Comparison of ENCODE assay signal across 15 cellular contexts in genomic region chr16:29905668-29906067, GRCh38. TPM values are rescaled to one million over a fixed set of nuclear protein-coding genes. Genes with fewer than 3 reads are reported as not detected.
DNase-seq lines count a peak whose midpoint lies in the region; ATAC-seq, FAIRE-seq and TF ChIP-seq lines count a peak whose summit lies in the region.
"Had no signal": no experiment of that assay in that cellular context is flagged by ENCODE, and none has a peak within 500 bp of the region (broad histone marks: within the 10 kb centered on the region; RNA-seq: fewer than 3 reads in every experiment).

No MANE protein-coding gene starts in this region.

- TF ChIP-seq RAD21 in GM12878 (IDR thresholded peaks at IDR 0.05; ENCODE audit: insufficient read depth, low read depth, low read length): no peak

- H3K4me3 ChIP-seq in GM12878 (no peak overlapping the region), PC-9 (no peak overlapping the region)
- H3K4me3 ChIP-seq: GM23248 had no signal

- no peak for DNase-seq in GM12878 (ENCODE audit: low read depth, low spot score)
- DNase-seq in chondrocyte (ENCODE audit: low spot score): peak; percentile 46
- DNase-seq in cardiac septum (ENCODE audit: low spot score): no peak
- no peak for DNase-seq in PC-9
- DNase-seq: C1 segment of cervical spinal cord; Caco-2; CD4-positive, alpha-beta memory T cell; DMS153; DND-41; GM23248; H7; HCEC 1CT had no signal

- H3K79me2 ChIP-seq in GM12878 (ENCODE audit: control insufficient read depth, insufficient read depth, low read length) (no peaks in the 10 kb centered on the region), PC-9 (ENCODE audit: low read depth) (0 out of 2 replicates have a peak, but pooled peaks cover 5% of the 10 kb centered on the region)

- SMC1A ChIA-PET in GM12878 (lab: Charles Lee; ENCODE audit: uncharacterized antibody, unreplicated experiment): no interaction called here

- POLR2A ChIA-PET in GM12878 (lab: Charles Lee) (interaction anchor here (0.6 kb wide), 1 partner anchor 269 kb away, joined by 3 read pairs; no protein-coding TSS in a partner anchor), PC-9 (lab: Charles Lee; ENCODE audit: unreplicated experiment) (no interaction called here)

- in situ Hi-C loops in GM12878 (cut with MboI): no loop called here

- no peak overlapping the region for H3K4me3 Mint-ChIP-seq in chondrocyte (ENCODE audit: unreplicated experiment)
- H3K4me3 Mint-ChIP-seq: CD4-positive, alpha-beta memory T cell had no signal

- H3K36me3 Mint-ChIP-seq in chondrocyte (ENCODE audit: low read depth): no peaks in the 10 kb centered on the region

- no peaks in the 10 kb centered on the region for H3K9me3 Mint-ChIP-seq in chondrocyte (ENCODE audit: low read depth)
- H3K9me3 Mint-ChIP-seq: CD4-positive, alpha-beta memory T cell had no signal

- no peak for TF ChIP-seq EP300 in GM12878 (IDR thresholded peaks at IDR 0.05; ENCODE audit: borderline replicate concordance in 1 of 2, control insufficient read depth in 1 of 2, low read depth in 2 of 2, low read length in 2 of 2)

- H3K27me3 ChIP-seq in GM12878 (replicated peaks in 1 of 2; ENCODE audit: control insufficient read depth in 2 of 2, insufficient read depth in 2 of 2, low read length in 1 of 2) (no peaks in the 10 kb centered on the region), PC-9 (ENCODE audit: insufficient read depth, low read depth) (no peaks in the 10 kb centered on the region)

- peaks cover 4% of the 10 kb centered on the region; the same call in 1 of the 2 replicates for H3F3A ChIP-seq in PC-9 (ENCODE audit: insufficient read depth, low read depth)

- no peak for FAIRE-seq in GM12878 (lab: Jason Lieb, UNC)
- FAIRE-seq: G401.6, GM19239, H1 had no signal

- CTCF ChIA-PET in GM12878 (lab: Yijun Ruan, JAX) (no interaction called here), PC-9 (lab: Charles Lee) (no interaction called here)

- H3K4me2 ChIP-seq in GM12878 (ENCODE audit: control insufficient read depth, insufficient read depth) (no peak overlapping the region), PC-9 (no peak overlapping the region)

- H3K9me2 ChIP-seq in PC-9 (ENCODE audit: insufficient read depth): no peaks in the 10 kb centered on the region

- peaks cover 6% of the 10 kb centered on the region for H3K4me1 Mint-ChIP-seq in chondrocyte (ENCODE audit: low read depth)

- no peak for TF ChIP-seq CTCF in GM12878 (IDR thresholded peaks at IDR 0.05 in 2 of 3, conservative IDR thresholded peaks at IDR 0.05 in 1 of 3; ENCODE audit: control insufficient read depth in 2 of 3, extremely low read depth in 1 of 3, insufficient read depth in 1 of 3, low read depth in 3 of 3, low read length in 3 of 3)
- TF ChIP-seq CTCF in chondrocyte (IDR thresholded peaks at IDR 0.05): no peak
- TF ChIP-seq CTCF in PC-9 (conservative IDR thresholded peaks at IDR 0.05): no peak

- no peaks in the 10 kb centered on the region for H3K27me3 Mint-ChIP-seq in chondrocyte (ENCODE audit: low read depth)

- H3K9ac ChIP-seq in GM12878 (ENCODE audit: control insufficient read depth, insufficient read depth, low read length): no peak overlapping the region
- H3K9ac ChIP-seq: GM23248 had no signal

- peak; percentile 57 for TF ChIP-seq POLR2A in GM12878 (IDR thresholded peaks at IDR 0.05; ENCODE audit: low read depth, low read length)

- H3K9me3 ChIP-seq in GM12878 (replicated peaks; ENCODE audit: control insufficient read depth, insufficient read depth, low read length) (no peaks in the 10 kb centered on the region), PC-9 (ENCODE audit: insufficient read depth, low read depth) (no peaks in the 10 kb centered on the region)
- H3K9me3 ChIP-seq: Caco-2 had no signal

- H4K20me1 ChIP-seq in GM12878 (ENCODE audit: control insufficient read depth, insufficient read depth): no peaks in the 10 kb centered on the region
- H4K20me1 ChIP-seq in PC-9 (ENCODE audit: insufficient read depth): no peaks in the 10 kb centered on the region

- no peaks in the 10 kb centered on the region for H3K36me3 ChIP-seq in GM12878 (ENCODE audit: control insufficient read depth in 2 of 2, insufficient read depth in 2 of 2, low read length in 1 of 2)
- no peaks in the 10 kb centered on the region for H3K36me3 ChIP-seq in PC-9 (ENCODE audit: low read depth)

- RAD21 ChIA-PET in GM12878 (lab: Charles Lee; ENCODE audit: unreplicated experiment): no interaction called here

- WGBS in GM12878 (ENCODE audit: insufficient coverage, insufficient replicate concordance, low lambda C conversion rate, missing lambda C conversion rate): 89% methylated on average over 13 of the region's 13 CpGs

- BruUV-seq in GM12878 (replicated peaks; lab: Mats Ljungman, UMichigan) (no TSS peak), PC-9 (replicated peaks; lab: Mats Ljungman, UMichigan) (no TSS peak)

- no peaks in the 10 kb centered on the region for H3K4me1 ChIP-seq in GM12878 (ENCODE audit: control insufficient read depth, insufficient read depth, low read length)
- peaks cover 6% of the 10 kb centered on the region; the same call in 1 of the 2 replicates for H3K4me1 ChIP-seq in PC-9 (replicated peaks; ENCODE audit: insufficient read depth)

- no peak overlapping the region for H3K27ac Mint-ChIP-seq in chondrocyte (ENCODE audit: unreplicated experiment)

- intact Hi-C loops in GM12878 (cut with micrococcal nuclease; ENCODE audit: unreplicated experiment) (loop anchor here (10.0 kb wide), 1 partner anchor 119 kb away; the partner anchor contains the start of gene C16orf92), cardiac septum (cut with DNase I) (loop anchor here (10.0 kb wide), 1 partner anchor 71 kb away; no protein-coding TSS in a partner anchor), PC-9 (cut with micrococcal nuclease; ENCODE audit: unreplicated experiment) (no loop called here)

- H2AFZ ChIP-seq in GM12878 (ENCODE audit: control insufficient read depth, low read depth, low read length): no peak overlapping the region
- H2AFZ ChIP-seq in PC-9: no peak overlapping the region
- H2AFZ ChIP-seq: GM23248 had no signal

- no peak for ATAC-seq in GM12878

- no peak overlapping the region for H3K27ac ChIP-seq in GM12878 (ENCODE audit: control insufficient read depth, insufficient read depth)
- no peak overlapping the region for H3K27ac ChIP-seq in PC-9
- H3K27ac ChIP-seq: GM23248 had no signal

RNA-seq across cellular contexts. Expression of gene ASPHD1, which starts 5.4 kb away (rescaled TPM):
- not detected in 2 replicates for total RNA-seq in GM12878 (2013; cell fraction: nucleolus; rRNA removed)
- total RNA-seq in GM12878 (2014; rRNA removed) (not detected in 2 replicates), GM12878 (2014; rRNA removed; fragmentation: Illumina TruSeq; extraction: Trizol) (not detected in 2 replicates), GM12878 (2021) (not detected in 2 replicates), chondrocyte (2.4 to 3.2 TPM (median 2.9 TPM) in 3 replicates), cardiac septum (0.38 TPM), PC-9 (2021) (8.3 and 11.3 TPM in 2 replicates)
- not detected for polyA plus RNA-seq in GM12878 (2011; ENCODE audit: low read depth)
- polyA plus RNA-seq in GM12878 (2011; rRNA removed) (not detected in 2 replicates), GM12878 (2014; fragmentation: Illumina TruSeq; extraction: Trizol) (not detected in 2 replicates), GM12878 (2014; fragmentation: Nextera tagmentation; extraction: Ambion mirVana) (not detected), GM12878 (2014; rRNA removed) (not detected in 2 replicates), GM12878 (2016; fragmentation: Nextera tagmentation; extraction: Ambion mirVana) (not detected)
- polyA plus RNA-seq in GM12878 (2011; cell fraction: cytosol; rRNA removed): not detected in 2 replicates
- polyA plus RNA-seq in GM12878 (2011; cell fraction: nucleus; rRNA removed): not detected in 2 replicates
- polyA plus RNA-seq in GM12878 (2012): 0.07 and 0.11 TPM in 2 replicates
- polyA minus RNA-seq in GM12878 (2011; rRNA and poly(A)+ RNA removed): not detected in 2 replicates
- polyA minus RNA-seq in GM12878 (2011; cell fraction: cytosol; rRNA and poly(A)+ RNA removed): not detected in 2 replicates
- polyA minus RNA-seq in GM12878 (2011; cell fraction: nucleus; rRNA and poly(A)+ RNA removed): not detected in 2 replicates
- total RNA-seq: CD4-positive, alpha-beta memory T cell had no signal
- polyA plus RNA-seq: CD4-positive, alpha-beta memory T cell had no signal

RNA-seq across cellular contexts. Expression of gene SEZ6L2, which starts 6.3 kb away (rescaled TPM):
- not detected in 2 replicates for total RNA-seq in GM12878 (2013; cell fraction: nucleolus; rRNA removed)
- total RNA-seq in GM12878 (2014; rRNA removed) (0.06 TPM in 1 of 2 replicates, not detected in the other), GM12878 (2014; rRNA removed; fragmentation: Illumina TruSeq; extraction: Trizol) (not detected in 2 replicates), GM12878 (2021) (0.37 and 0.49 TPM in 2 replicates), chondrocyte (10.9 to 17.0 TPM (median 16.3 TPM) in 3 replicates), cardiac septum (1.2 TPM), PC-9 (2021) (46.5 and 64.0 TPM in 2 replicates)
- not detected for polyA plus RNA-seq in GM12878 (2011; ENCODE audit: low read depth)
- polyA plus RNA-seq in GM12878 (2011; rRNA removed) (not detected in 2 replicates), GM12878 (2014; fragmentation: Illumina TruSeq; extraction: Trizol) (not detected in 2 replicates), GM12878 (2014; fragmentation: Nextera tagmentation; extraction: Ambion mirVana) (not detected), GM12878 (2014; rRNA removed) (not detected in 2 replicates), GM12878 (2016; fragmentation: Nextera tagmentation; extraction: Ambion mirVana) (not detected)
- polyA plus RNA-seq in GM12878 (2011; cell fraction: cytosol; rRNA removed): not detected in 2 replicates
- not detected in 2 replicates for polyA plus RNA-seq in GM12878 (2011; cell fraction: nucleus; rRNA removed)
- not detected in 2 replicates for polyA plus RNA-seq in GM12878 (2012)
- not detected in 2 replicates for polyA minus RNA-seq in GM12878 (2011; rRNA and poly(A)+ RNA removed)
- 0.83 and 1.2 TPM in 2 replicates for polyA minus RNA-seq in GM12878 (2011; cell fraction: cytosol; rRNA and poly(A)+ RNA removed)
- not detected in 2 replicates for polyA minus RNA-seq in GM12878 (2011; cell fraction: nucleus; rRNA and poly(A)+ RNA removed)
- polyA plus RNA-seq: CD4-positive, alpha-beta memory T cell had no signal

RNA-seq across cellular contexts. Expression of gene KCTD13, which starts 20.4 kb away (rescaled TPM):
- 59.8 and 76.4 TPM in 2 replicates for total RNA-seq in GM12878 (2013; cell fraction: nucleolus; rRNA removed)
- total RNA-seq in GM12878 (2014; rRNA removed) (9.7 and 11.0 TPM in 2 replicates), GM12878 (2014; rRNA removed; fragmentation: Illumina TruSeq; extraction: Trizol) (7.2 and 8.5 TPM in 2 replicates), GM12878 (2021) (20.8 and 29.2 TPM in 2 replicates), chondrocyte (19.3 to 21.1 TPM (median 20.3 TPM) in 3 replicates), cardiac septum (10.7 TPM), PC-9 (2021) (52.7 and 72.0 TPM in 2 replicates)
- 8.1 TPM for polyA plus RNA-seq in GM12878 (2011; ENCODE audit: low read depth)
- polyA plus RNA-seq in GM12878 (2011; rRNA removed) (11.4 and 16.8 TPM in 2 replicates), GM12878 (2014; fragmentation: Illumina TruSeq; extraction: Trizol) (8.0 and 12.2 TPM in 2 replicates), GM12878 (2014; fragmentation: Nextera tagmentation; extraction: Ambion mirVana) (1 to 10 TPM; 3.3 to 3.5 TPM), GM12878 (2014; rRNA removed) (22.1 and 29.2 TPM in 2 replicates), GM12878 (2016; fragmentation: Nextera tagmentation; extraction: Ambion mirVana) (10 to 100 TPM; 12.8 to 14.5 TPM)
- 19.3 and 22.6 TPM in 2 replicates for polyA plus RNA-seq in GM12878 (2011; cell fraction: cytosol; rRNA removed)
- polyA plus RNA-seq in GM12878 (2011; cell fraction: nucleus; rRNA removed): 45.9 and 58.0 TPM in 2 replicates
- 14.1 and 14.6 TPM in 2 replicates for polyA plus RNA-seq in GM12878 (2012)
- polyA minus RNA-seq in GM12878 (2011; rRNA and poly(A)+ RNA removed): 16.2 and 20.7 TPM in 2 replicates
- polyA minus RNA-seq in GM12878 (2011; cell fraction: cytosol; rRNA and poly(A)+ RNA removed): 6.5 and 7.8 TPM in 2 replicates
- 14.5 and 25.4 TPM in 2 replicates for polyA minus RNA-seq in GM12878 (2011; cell fraction: nucleus; rRNA and poly(A)+ RNA removed)

RNA-seq across cellular contexts. Expression of gene CDIPT, which starts 42.6 kb away (rescaled TPM):
- total RNA-seq in GM12878 (2013; cell fraction: nucleolus; rRNA removed): 23.6 and 25.0 TPM in 2 replicates
- 33.2 and 35.4 TPM in 2 replicates for total RNA-seq in GM12878 (2014; rRNA removed)
- total RNA-seq in GM12878 (2014; rRNA removed; fragmentation: Illumina TruSeq; extraction: Trizol): 9.6 and 10.5 TPM in 2 replicates
- total RNA-seq in GM12878 (2021): 31.4 and 34.1 TPM in 2 replicates
- polyA plus RNA-seq in GM12878 (2011; ENCODE audit: low read depth): 11.5 TPM
- 14.5 and 26.2 TPM in 2 replicates for polyA plus RNA-seq in GM12878 (2011; rRNA removed)
- polyA plus RNA-seq in GM12878 (2011; cell fraction: cytosol; rRNA removed): 41.9 and 52.6 TPM in 2 replicates
- polyA plus RNA-seq in GM12878 (2011; cell fraction: nucleus; rRNA removed): 36.4 and 39.8 TPM in 2 replicates
- 28.7 and 30.8 TPM in 2 replicates for polyA plus RNA-seq in GM12878 (2012)
- polyA plus RNA-seq in GM12878 (2014; fragmentation: Illumina TruSeq; extraction: Trizol): 6.8 and 15.5 TPM in 2 replicates
- polyA plus RNA-seq in GM12878 (2014; fragmentation: Nextera tagmentation; extraction: Ambion mirVana): 1 to 10 TPM in 1 of 2 experiments, under 1 TPM in 1; 0.87 to 3.5 TPM
- 33.1 and 33.2 TPM in 2 replicates for polyA plus RNA-seq in GM12878 (2014; rRNA removed)
- 10 to 100 TPM; 28.1 to 36.4 TPM for polyA plus RNA-seq in GM12878 (2016; fragmentation: Nextera tagmentation; extraction: Ambion mirVana)
- polyA minus RNA-seq in GM12878 (2011; rRNA and poly(A)+ RNA removed): 21.6 and 34.8 TPM in 2 replicates
- 18.7 and 20.5 TPM in 2 replicates for polyA minus RNA-seq in GM12878 (2011; cell fraction: cytosol; rRNA and poly(A)+ RNA removed)
- polyA minus RNA-seq in GM12878 (2011; cell fraction: nucleus; rRNA and poly(A)+ RNA removed): 11.2 and 15.9 TPM in 2 replicates
- total RNA-seq in chondrocyte: 73.5 to 79.7 TPM (median 78.3 TPM) in 3 replicates
- total RNA-seq in cardiac septum: 73.8 TPM
- 90.6 and 133 TPM in 2 replicates for total RNA-seq in PC-9 (2021)

RNA-seq across cellular contexts. Expression of gene TMEM219, which starts 56.2 kb away (rescaled TPM):
- 34.3 and 35.5 TPM in 2 replicates for total RNA-seq in GM12878 (2013; cell fraction: nucleolus; rRNA removed)
- total RNA-seq in GM12878 (2014; rRNA removed): 60.4 and 64.2 TPM in 2 replicates
- total RNA-seq in GM12878 (2014; rRNA removed; fragmentation: Illumina TruSeq; extraction: Trizol): 38.5 and 40.4 TPM in 2 replicates
- 56.4 and 59.6 TPM in 2 replicates for total RNA-seq in GM12878 (2021)
- polyA plus RNA-seq in GM12878 (2011; ENCODE audit: low read depth): 38.5 TPM
- polyA plus RNA-seq in GM12878 (2011; rRNA removed): 34.2 and 52.7 TPM in 2 replicates
- 93.9 and 107 TPM in 2 replicates for polyA plus RNA-seq in GM12878 (2011; cell fraction: cytosol; rRNA removed)
- 115 and 142 TPM in 2 replicates for polyA plus RNA-seq in GM12878 (2011; cell fraction: nucleus; rRNA removed)
- polyA plus RNA-seq in GM12878 (2012): 67.6 and 76.3 TPM in 2 replicates
- polyA plus RNA-seq in GM12878 (2014; fragmentation: Illumina TruSeq; extraction: Trizol): 21.0 and 33.6 TPM in 2 replicates
- polyA plus RNA-seq in GM12878 (2014; fragmentation: Nextera tagmentation; extraction: Ambion mirVana): 10 to 100 TPM; 43.0 to 56.5 TPM
- 63.0 and 70.2 TPM in 2 replicates for polyA plus RNA-seq in GM12878 (2014; rRNA removed)
- polyA plus RNA-seq in GM12878 (2016; fragmentation: Nextera tagmentation; extraction: Ambion mirVana): 10 to 100 TPM; 66.1 to 74.6 TPM
- polyA minus RNA-seq in GM12878 (2011; rRNA and poly(A)+ RNA removed): 28.4 and 52.6 TPM in 2 replicates
- 14.0 and 25.1 TPM in 2 replicates for polyA minus RNA-seq in GM12878 (2011; cell fraction: cytosol; rRNA and poly(A)+ RNA removed)
- 20.1 and 20.9 TPM in 2 replicates for polyA minus RNA-seq in GM12878 (2011; cell fraction: nucleus; rRNA and poly(A)+ RNA removed)
- 111 to 122 TPM (median 120 TPM) in 3 replicates for total RNA-seq in chondrocyte
- total RNA-seq in cardiac septum: 66.4 TPM
- total RNA-seq in PC-9 (2021): 141 and 203 TPM in 2 replicates
